8 cellular contexts compared by ENCODE assay signal in genomic region chr10:21315321-21316220, GRCh38.
A peak's percentile ranks its signal among the peaks of the same experiment; 100 is the strongest.
DNase-seq lines count a peak whose midpoint lies in the region; ATAC-seq and TF ChIP-seq lines count a peak whose summit lies in the region.

No MANE protein-coding gene starts in this region.

- H3K4me1 ChIP-seq in foreskin keratinocyte, result peaks cover 22% of the 10 kb centered on the region

- H3K27me3 ChIP-seq in foreskin keratinocyte, result no peaks in the 10 kb centered on the region

- ATAC-seq in foreskin keratinocyte (peak; percentile 90), omental fat pad (ENCODE audit: low FRiP score) (peak; percentile 89), HG03280 (IDR thresholded peaks at IDR 0.05; ENCODE audit: unreplicated experiment) (no peak), HG03159 (IDR thresholded peaks at IDR 0.05; ENCODE audit: unreplicated experiment) (no peak), GM18873 (IDR thresholded peaks at IDR 0.05; ENCODE audit: low FRiP score, unreplicated experiment) (no peak), GM18861 (IDR thresholded peaks at IDR 0.05; ENCODE audit: unreplicated experiment) (no peak)

- in situ Hi-C loops in Caki2 (cut with HindIII; ENCODE audit: low pct_unique_long_range_greater_than_20kb, low sequenced_read_pairs), result no loop called here
- in situ Hi-C loops in SK-MEL-5 (cut with HindIII; ENCODE audit: low pct_unique_long_range_greater_than_20kb, low sequenced_read_pairs), result no loop called here

- TF ChIP-seq CTCF in foreskin keratinocyte (conservative IDR thresholded peaks at IDR 0.05) (no peak), omental fat pad (IDR thresholded peaks at IDR 0.05) (no peak)

- DNase-seq in Caki2 (ENCODE audit: low read depth), result peak; percentile 98
- peak; percentile 41 for DNase-seq in SK-MEL-5 (ENCODE audit: low read depth, low spot score)
- DNase-seq in foreskin keratinocyte, result peak; percentile 68 to 89
- no peak for DNase-seq in omental fat pad (ENCODE audit: low spot score)

- peak overlapping the region; percentile 68 for H3K27ac ChIP-seq in foreskin keratinocyte

Comparison
In these comparisons a context has a peak if more than half of its experiments do, and no peak if none do; other contexts are left out.
1. ATAC-seq: peak in foreskin keratinocyte (single experiment) and omental fat pad (single experiment); none in HG03280 (single experiment), HG03159 (single experiment), GM18873 (single experiment) and GM18861 (single experiment).